9 cellular contexts compared by ENCODE assay signal in genomic region chr2:43174368-43175186, GRCh38. TPM values are rescaled to one million over a fixed set of nuclear protein-coding genes. Genes with fewer than 3 reads are reported as not detected.
A peak's percentile ranks its signal among the peaks of the same experiment; 100 is the strongest.
DNase-seq lines count a peak whose midpoint lies in the region; ATAC-seq, FAIRE-seq and TF ChIP-seq lines count a peak whose summit lies in the region.
"Had no signal": no experiment of that assay in that cellular context is flagged by ENCODE, and none has a peak within 500 bp of the region (broad histone marks: within the 10 kb centered on the region; RNA-seq: fewer than 3 reads in every experiment).

No MANE protein-coding gene starts in this region.

- H3K9me3 ChIP-seq in K562 (replicated peaks; ENCODE audit: control insufficient read depth, insufficient read depth, low read depth, low read length): no peaks in the 10 kb centered on the region

- intact Hi-C loops in K562 (cut with micrococcal nuclease): no loop called here

- peak overlapping the region; percentile 34; the same call in 1 of the 2 replicates for H3K4me2 ChIP-seq in K562 (ENCODE audit: insufficient read depth, low read length)

- POLR2A ChIA-PET in T-cell (lab: Charles Lee) (interaction anchor here (0.6 to 2.1 kb wide), 22 partner anchors 14 to 1050 kb away, joined by 3 to 22 read pairs (median 8); partner anchors contain the start of gene ZFP36L2 (in 1 of the 2)), K562 (lab: Yijun Ruan, JAX) (interaction anchor here (0.6 to 1.9 kb wide), 7 partner anchors 19 to 63 kb away, joined by 3 to 8 read pairs (median 3); no protein-coding TSS in a partner anchor)

- peak overlapping the region; percentile 68 to 77 (median 74) for H3K4me3 Mint-ChIP-seq in T-cell

- no peaks in the 10 kb centered on the region for H3K36me3 ChIP-seq in K562 (ENCODE audit: control insufficient read depth, insufficient read depth, low read length)

- peak overlapping the region; percentile 42 to 71; a peak in 2 of 4 replicates for H3K9ac ChIP-seq in K562 (ENCODE audit: insufficient read depth in 1 of 2, low read depth in 2 of 2, low read length in 2 of 2)

- H3K9me1 ChIP-seq in K562 (ENCODE audit: control insufficient read depth, insufficient read depth, low read length): no peaks in the 10 kb centered on the region

- H3K27ac Mint-ChIP-seq in T-cell: peak overlapping the region; percentile 97

- no TSS peak for BruUV-seq in K562 (replicated peaks; lab: Mats Ljungman, UMichigan)

- H3K4me1 ChIP-seq in K562 (replicated peaks in 1 of 2; ENCODE audit: control insufficient read depth in 2 of 2, insufficient read depth in 2 of 2, low read length in 2 of 2): peaks cover 67 to 73% of the 10 kb centered on the region in 2 experiments

- H3K4me3 ChIP-seq in K562: no peak overlapping the region

- 33% methylated on average over 10 of the region's 10 CpGs for WGBS in K562 (ENCODE audit: insufficient coverage, low coverage, missing lambda C conversion rate)

- peaks cover 92 to 95% (median 95%) of the 10 kb centered on the region in 3 donors for H3K4me1 Mint-ChIP-seq in T-cell

- no peak for TF ChIP-seq CTCF in K562 (IDR thresholded peaks at IDR 0.05 in 2 of 3, conservative IDR thresholded peaks at IDR 0.05 in 1 of 3; ENCODE audit: insufficient read depth in 2 of 3, low read depth in 1 of 3, low read length in 3 of 3)

- peak overlapping the region; percentile 30; the same call in 2 of the 3 replicates for H3K27ac ChIP-seq in K562 (ENCODE audit: extremely low read depth, low read depth, low read length)

- no peaks in the 10 kb centered on the region for H3K36me3 Mint-ChIP-seq in T-cell

- H3K27me3 Mint-ChIP-seq in T-cell: no peaks in the 10 kb centered on the region

- DNase-seq in T-cell: peak; percentile 64 to 91 (median 82)
- DNase-seq in K562 (ENCODE audit: extremely low read depth in 1 of 4, low spot score in 3 of 4): no peak
- peak; percentile 77 for DNase-seq in pons (ENCODE audit: low spot score)
- DNase-seq in urothelium cell line (ENCODE audit: low spot score): no peak
- DNase-seq in HCEC 1CT: no peak
- DNase-seq in NCI-H446 treated with DMSO at 0.1 percent for 48 hours (lab: John Stamatoyannopoulos, UW): no peak

- peak overlapping the region; percentile 86 for H2AFZ ChIP-seq in K562 (ENCODE audit: low read depth, low read length)

- no peak for TF ChIP-seq RAD21 in K562 (CRISPR knock-in tag; conservative IDR thresholded peaks at IDR 0.05 in 1 of 2, IDR thresholded peaks at IDR 0.05 in 1 of 2)

- no peaks in the 10 kb centered on the region for H3K79me2 ChIP-seq in K562 (ENCODE audit: control insufficient read depth, insufficient read depth, low read length)

- no peak for TF ChIP-seq EP300 in K562 (IDR thresholded peaks at IDR 0.05; ENCODE audit: low read length)

- no peak for FAIRE-seq in K562 (lab: Jason Lieb, UNC)
- FAIRE-seq in urothelium cell line (lab: Jason Lieb, UNC): no peak
- FAIRE-seq: H1 had no signal

- H4K20me1 ChIP-seq in K562 (replicated peaks; ENCODE audit: control insufficient read depth, insufficient read depth, low read length): no peaks in the 10 kb centered on the region

- ATAC-seq in GM18505 (IDR thresholded peaks at IDR 0.05; ENCODE audit: unreplicated experiment) (peak; percentile 62), HG02870 (IDR thresholded peaks at IDR 0.05; ENCODE audit: unreplicated experiment) (peak; percentile 86), T-cell (replicated peaks in 1 of 4) (peak; percentile 73 to 83 (median 76)), K562 (no peak)

- TF ChIP-seq POLR2A in GM18505 (IDR thresholded peaks at IDR 0.05; ENCODE audit: borderline replicate concordance, extremely low read depth, insufficient read depth, insufficient read length): no peak
- TF ChIP-seq POLR2A in K562 (conservative IDR thresholded peaks at IDR 0.05): no peak

- no peaks in the 10 kb centered on the region for H3K27me3 ChIP-seq in K562 (ENCODE audit: control insufficient read depth in 2 of 2, insufficient read depth in 2 of 2, low read length in 2 of 2)

- CTCF ChIA-PET in T-cell (lab: Charles Lee) (interaction anchor here (0.6 to 2.7 kb wide), 17 partner anchors 10 to 310 kb away, joined by 3 to 26 read pairs (median 4); no protein-coding TSS in a partner anchor), K562 (lab: Yijun Ruan, JAX; ENCODE audit: low intra/inter-chr PET ratio) (no interaction called here)

- no peaks in the 10 kb centered on the region for H3K9me3 Mint-ChIP-seq in T-cell

- in situ Hi-C loops in K562 (cut with MboI): loop anchor here (10.0 kb wide), 1 partner anchor 50 kb away; the partner anchor contains the start of gene ZFP36L2

TF ChIP-seq in K562, 482 proteins besides CTCF, POLR2A, EP300 and RAD21 (continues in another document):
- peak; percentile 61; the same call in 1 of the 2 replicates for TF ChIP-seq NFRKB (IDR thresholded peaks at IDR 0.05; ENCODE audit: low read depth)
- TF ChIP-seq ZNF41 (CRISPR knock-in tag; conservative IDR thresholded peaks at IDR 0.05): no peak
- no peak for TF ChIP-seq MXD1 (CRISPR knock-in tag; IDR thresholded peaks at IDR 0.05; ENCODE audit: borderline replicate concordance, poor library complexity, severe bottlenecking)
- TF ChIP-seq ZBTB43 (CRISPR knock-in tag; IDR thresholded peaks at IDR 0.05): no peak
- TF ChIP-seq HDGF (IDR thresholded peaks at IDR 0.05): peak; percentile 34; the same call in 1 of the 2 replicates
- peak; percentile 58 for TF ChIP-seq ARID1B (IDR thresholded peaks at IDR 0.05)
- TF ChIP-seq MTA1 (IDR thresholded peaks at IDR 0.05; ENCODE audit: borderline replicate concordance): peak; percentile 65; the same call in 1 of the 2 replicates
- peak in 1 of 2 experiments; percentile 51; a peak in 2 of 4 replicates for TF ChIP-seq FOXK2 (conservative IDR thresholded peaks at IDR 0.05 in 1 of 2, IDR thresholded peaks at IDR 0.05 in 1 of 2; ENCODE audit: low read depth in 2 of 2)
- TF ChIP-seq NCOA6 (IDR thresholded peaks at IDR 0.05): no peak
- TF ChIP-seq MTF1 (CRISPR knock-in tag; IDR thresholded peaks at IDR 0.05; ENCODE audit: borderline replicate concordance): no peak
- TF ChIP-seq DIDO1 (tag; IDR thresholded peaks at IDR 0.05; ENCODE audit: low read depth): peak; percentile 29; the same call in 1 of the 2 replicates
- TF ChIP-seq TOE1 (IDR thresholded peaks at IDR 0.05; ENCODE audit: borderline replicate concordance): peak; percentile 36; the same call in 1 of the 2 replicates
- TF ChIP-seq TOE1 (CRISPR knock-in tag; IDR thresholded peaks at IDR 0.05; ENCODE audit: borderline replicate concordance, low read depth): no peak
- no peak for TF ChIP-seq TAF15 (IDR thresholded peaks at IDR 0.05; ENCODE audit: low read depth, low read length)
- TF ChIP-seq KDM4B (IDR thresholded peaks at IDR 0.05; ENCODE audit: borderline replicate concordance in 2 of 2, low read depth in 1 of 2): no peak
- TF ChIP-seq MEF2D (tag; conservative IDR thresholded peaks at IDR 0.05; ENCODE audit: low read depth): peak; percentile 60; the same call in 1 of the 2 replicates
- peak; percentile 64; the same call in 1 of the 2 replicates for TF ChIP-seq SMARCE1 (IDR thresholded peaks at IDR 0.05)
- TF ChIP-seq ZNF766 (CRISPR knock-in tag; conservative IDR thresholded peaks at IDR 0.05): 0 out of 2 replicates have a peak, but pooled peaks have one; percentile 17
- 0 out of 2 replicates have a peak, but pooled peaks have one; percentile 25 for TF ChIP-seq FOXJ2 (tag; IDR thresholded peaks at IDR 0.05)
- TF ChIP-seq NUFIP1 (IDR thresholded peaks at IDR 0.05; ENCODE audit: partially characterized antibody): no peak

RNA-seq across cellular contexts. Expression of gene ZFP36L2, which starts 51.8 kb away (rescaled TPM):
- total RNA-seq in T-cell (100 to 1,000 TPM; 329 to 974 (median 377) TPM), K562 (2014; rRNA removed) (4.1 and 6.2 TPM in 2 replicates), K562 (2014; rRNA removed; fragmentation: Illumina TruSeq; extraction: Trizol) (6.2 and 6.4 TPM in 2 replicates), K562 (2015; rRNA removed; fragmentation: Illumina TruSeq; extraction: Trizol) (6.6 and 7.9 TPM in 2 replicates), K562 (2021) (60.6 and 62.1 TPM in 2 replicates)
- 9.5 and 13.7 TPM in 2 replicates for total RNA-seq in K562 (2011; cell fraction: chromatin; rRNA removed; ENCODE audit: low replicate concordance)
- 9.7 and 10.2 TPM in 2 replicates for total RNA-seq in K562 (2011; cell fraction: nucleolus; rRNA removed)
- total RNA-seq in K562 (2011; cell fraction: nucleoplasm; rRNA removed): 11.8 and 19.4 TPM in 2 replicates
- polyA plus RNA-seq in K562 (2011; rRNA removed) (6.5 and 11.7 TPM in 2 replicates), K562 (2014; fragmentation: Illumina TruSeq; extraction: Trizol) (20.0 and 20.3 TPM in 2 replicates), K562 (2014; fragmentation: Nextera tagmentation; extraction: Ambion mirVana) (10 to 100 TPM; 32.4 to 42.8 TPM), K562 (2014; rRNA removed) (21.8 and 23.7 TPM in 2 replicates)
- polyA plus RNA-seq in K562 (2011; cell fraction: cytosol; rRNA removed): 3.1 and 12.8 TPM in 2 replicates
- 6.0 and 19.0 TPM in 2 replicates for polyA plus RNA-seq in K562 (2011; cell fraction: nucleus; rRNA removed)
- 27.2 and 38.8 TPM in 2 replicates for polyA plus RNA-seq in K562 (2012)
- polyA minus RNA-seq in K562 (2011; rRNA and poly(A)+ RNA removed): 4.3 and 5.1 TPM in 2 replicates
- 17.1 and 23.8 TPM in 2 replicates for polyA minus RNA-seq in K562 (2011; cell fraction: cytosol; rRNA and poly(A)+ RNA removed)
- polyA minus RNA-seq in K562 (2011; cell fraction: nucleus; rRNA and poly(A)+ RNA removed): 6.4 and 8.1 TPM in 2 replicates

Comparison
In these comparisons a context has a peak if more than half of its experiments do, and no peak if none do; other contexts are left out.
1. DNase-seq: peak in T-cell (34 of 34) and pons (single experiment); none in K562 (0 of 4), urothelium cell line (single experiment), HCEC 1CT (single experiment) and NCI-H446 treated with DMSO at 0.1 percent for 48 hours (single experiment).
2. RNA of gene ZFP36L2, which starts 51.8 kb away (total RNA-seq): 329 to 974 TPM in T-cell; 4.1 to 62.1 TPM in K562; every median in the first group is over 4 times any median in the second.